In the genomic region with DNA sequence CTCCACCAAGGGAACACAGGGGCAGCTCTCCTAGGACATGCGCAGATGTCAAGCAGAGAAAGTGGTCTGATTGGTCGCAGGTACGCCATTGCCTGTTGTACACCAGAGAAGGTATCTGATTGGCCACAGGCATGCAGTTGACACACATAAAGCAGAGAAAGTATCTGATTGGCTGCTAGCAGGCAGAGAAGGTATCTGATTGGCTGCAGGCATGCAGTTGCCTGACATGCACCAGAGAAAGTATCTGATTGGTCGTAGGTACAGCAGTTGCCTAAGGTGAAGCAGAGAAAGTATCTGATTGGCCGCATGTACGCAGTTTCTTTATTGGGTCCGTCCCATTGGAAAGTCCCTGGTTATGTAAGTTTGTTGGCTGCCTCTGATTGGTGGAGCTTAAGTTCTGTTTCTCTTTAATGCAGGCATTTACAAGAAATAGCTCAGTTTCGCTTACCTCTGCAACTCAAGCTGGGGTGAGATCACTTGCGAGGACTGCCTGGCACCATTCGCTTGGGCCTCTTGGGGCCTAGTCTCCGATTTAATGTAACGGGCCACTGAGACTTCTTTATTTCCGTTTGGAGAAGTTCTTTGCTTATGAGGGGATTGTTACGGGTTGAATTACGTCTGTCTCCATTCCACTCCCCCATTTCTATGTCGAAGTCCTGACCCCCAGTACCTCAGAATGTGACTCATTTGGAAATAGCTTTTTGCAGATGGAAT, we compare ENCODE assay signal across 8 cellular contexts.
A peak's percentile ranks its signal among the peaks of the same experiment; 100 is the strongest.
DNase-seq lines count a peak whose midpoint lies in the region; ATAC-seq lines count a peak whose summit lies in the region.

No MANE protein-coding gene starts in this region.

- peak; percentile 40 for DNase-seq in NCI-H226
- DNase-seq in kidney tubule cell (ENCODE audit: low spot score) = peak; percentile 33
- DNase-seq in DMS153 treated with DMSO at 0.1 percent for 48 hours (lab: John Stamatoyannopoulos, UW; ENCODE audit: unreplicated experiment) = no peak
- no peak for DNase-seq in NCI-H2081 treated with DMSO at 0.1 percent for 48 hours (lab: John Stamatoyannopoulos, UW)
- no peak for DNase-seq in activated CD8-positive, alpha-beta memory T cell treated with anti-CD3 and anti-CD28 coated beads, Interleukin-2, amount 50 U/mL, for 4 hours
- no peak for DNase-seq in NCI-H526 (lab: John Stamatoyannopoulos, UW)

- ATAC-seq in GM18508 (IDR thresholded peaks at IDR 0.05; ENCODE audit: insufficient read depth, unreplicated experiment) = peak; percentile 84
- ATAC-seq in GM21786 (IDR thresholded peaks at IDR 0.05; ENCODE audit: unreplicated experiment) = peak; percentile 71

Comparison
In these comparisons a context has a peak if more than half of its experiments do, and no peak if none do; other contexts are left out.
1. DNase-seq: peak in NCI-H226 (single experiment) and kidney tubule cell (single experiment); none in DMS153 treated with DMSO at 0.1 percent for 48 hours (single experiment), NCI-H2081 treated with DMSO at 0.1 percent for 48 hours (single experiment), activated CD8-positive, alpha-beta memory T cell treated with anti-CD3 and anti-CD28 coated beads, Interleukin-2, amount 50 U/mL, for 4 hours (single experiment) and NCI-H526 (0 of 2).